In the genomic region with DNA sequence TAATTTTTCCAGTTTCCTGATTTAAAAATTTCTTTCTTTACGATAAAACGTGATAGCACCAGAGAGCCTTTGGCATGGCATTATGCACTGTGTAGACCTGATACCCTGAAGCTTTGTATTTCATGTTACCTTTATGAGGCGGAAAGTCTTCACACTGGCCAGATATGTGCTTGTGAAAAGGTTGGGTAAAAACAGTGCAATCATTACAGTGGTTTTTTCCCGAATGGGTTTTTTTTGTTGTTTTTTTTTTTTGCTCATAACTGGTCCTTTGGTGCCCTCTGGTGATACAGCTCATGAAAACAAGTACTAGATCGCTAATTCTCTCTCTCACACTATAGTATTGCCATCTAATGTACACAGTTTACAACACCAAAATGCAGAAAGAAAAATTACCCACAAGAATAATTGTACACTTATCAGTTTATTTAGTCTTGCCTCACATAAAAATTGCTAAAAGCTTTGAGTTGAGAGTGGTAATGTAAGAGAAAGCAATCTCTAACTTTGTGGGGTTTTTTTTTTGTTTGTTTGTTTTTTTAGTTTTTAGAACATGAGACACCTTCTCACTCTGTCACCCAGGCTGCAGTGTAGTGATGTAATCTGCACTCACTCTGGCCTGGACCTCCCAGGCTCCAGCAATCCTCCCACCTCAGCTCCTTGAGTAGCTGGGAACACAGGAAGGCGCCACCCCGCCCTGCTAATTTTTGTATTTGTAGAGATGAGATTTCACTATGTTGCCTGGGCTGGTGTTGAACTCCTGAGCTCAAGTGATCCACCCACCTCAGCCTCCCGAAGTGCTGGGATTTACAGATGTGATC, we compare ENCODE assay signal across 8 cellular contexts. TPM values are rescaled to one million over a fixed set of nuclear protein-coding genes. Genes with fewer than 3 reads are reported as not detected.
DNase-seq lines count a peak whose midpoint lies in the region; ATAC-seq, FAIRE-seq and TF ChIP-seq lines count a peak whose summit lies in the region.

No MANE protein-coding gene starts in this region.

- H3K27ac ChIP-seq in OCI-LY3 (ENCODE audit: low read length), result no peak overlapping the region

- H3K4me3 Mint-ChIP-seq in mesothelial cell of epicardium, result no peak overlapping the region

- H3K27me3 Mint-ChIP-seq in mesothelial cell of epicardium (ENCODE audit: low read depth), result no peaks in the 10 kb centered on the region

- no peaks in the 10 kb centered on the region for H4K20me1 ChIP-seq in OCI-LY3 (ENCODE audit: insufficient read depth, low read length)

- peaks cover 23% of the 10 kb centered on the region for H3K36me3 ChIP-seq in OCI-LY3 (replicated peaks; ENCODE audit: low read depth, low read length)

- H3K9me3 ChIP-seq in OCI-LY3 (ENCODE audit: insufficient read depth, low read length), result peaks cover 7% of the 10 kb centered on the region

- DNase-seq in GM12864 (ENCODE audit: low read depth) (no peak), dermis microvascular lymphatic vessel endothelial cell (ENCODE audit: low read depth in 2 of 2) (peak; percentile 61 to 65), mesothelial cell of epicardium (ENCODE audit: low spot score in 2 of 2, unreplicated experiment in 2 of 2) (no peak)
- DNase-seq in activated CD8-positive, alpha-beta memory T cell treated with anti-CD3 and anti-CD28 coated beads, Interleukin-2, amount 50 U/mL, for 48 hours, result no peak
- no peak for DNase-seq in activated T-cell treated with anti-CD3 and anti-CD28 coated beads, Interleukin-2, amount 50 U/mL, for 1 hour

- H3K27me3 ChIP-seq in OCI-LY3 (ENCODE audit: low read depth, low read length), result no peaks in the 10 kb centered on the region

- TF ChIP-seq CTCF in GM12864 (IDR thresholded peaks at IDR 0.05; ENCODE audit: low read depth, low read length, missing control alignments) (peak; percentile 43), OCI-LY3 (IDR thresholded peaks at IDR 0.05; ENCODE audit: low read depth, low read length) (peak; percentile 59), mesothelial cell of epicardium (IDR thresholded peaks at IDR 0.05; ENCODE audit: unreplicated experiment) (peak; percentile 48)

- FAIRE-seq in A204.1 (lab: Jason Lieb, UNC), result peak; percentile 95

- peaks cover 10% of the 10 kb centered on the region for H3K4me1 Mint-ChIP-seq in mesothelial cell of epicardium

- ATAC-seq in HG02870 (IDR thresholded peaks at IDR 0.05; ENCODE audit: unreplicated experiment), result peak; percentile 62

- H3K79me2 ChIP-seq in OCI-LY3 (ENCODE audit: low read length), result no peaks in the 10 kb centered on the region

- no peak overlapping the region for H2AFZ ChIP-seq in OCI-LY3 (ENCODE audit: low read depth, low read length)

- H3K36me3 Mint-ChIP-seq in mesothelial cell of epicardium, result peaks cover 16% of the 10 kb centered on the region

- H3K4me2 ChIP-seq in OCI-LY3 (ENCODE audit: low read length), result no peak overlapping the region

- no peak overlapping the region for H3K27ac Mint-ChIP-seq in mesothelial cell of epicardium

- H3K9ac ChIP-seq in OCI-LY3 (ENCODE audit: low read length), result no peak overlapping the region

- peaks cover 15% of the 10 kb centered on the region for H3K9me3 Mint-ChIP-seq in mesothelial cell of epicardium

- no peak overlapping the region for H3K4me3 ChIP-seq in GM12864 (ENCODE audit: low read depth, low read length)
- H3K4me3 ChIP-seq in OCI-LY3 (ENCODE audit: low read length), result no peak overlapping the region

- H3K4me1 ChIP-seq in OCI-LY3 (ENCODE audit: low read length), result peaks cover 3% of the 10 kb centered on the region; the same call in 1 of the 2 replicates

RNA-seq across cellular contexts. Expression of a gene that starts 21.3 kb away (rescaled TPM):
- 101 and 108 TPM in 2 replicates for total RNA-seq in dermis microvascular lymphatic vessel endothelial cell
- 107 to 114 TPM (median 113 TPM) in 3 replicates for total RNA-seq in mesothelial cell of epicardium

Comparison
In these comparisons a context has a peak if more than half of its experiments do, and no peak if none do; other contexts are left out.
1. DNase-seq: peak in dermis microvascular lymphatic vessel endothelial cell (2 of 2); none in GM12864 (single experiment), mesothelial cell of epicardium (0 of 2), activated CD8-positive, alpha-beta memory T cell treated with anti-CD3 and anti-CD28 coated beads, Interleukin-2, amount 50 U/mL, for 48 hours (single experiment) and activated T-cell treated with anti-CD3 and anti-CD28 coated beads, Interleukin-2, amount 50 U/mL, for 1 hour (single experiment).
2. Peak in every context shown above with its lines, with median percentiles within 50 percentile points of each other: CTCF ChIP-seq.